In genomic region chr9:101635473-101635872, GRCh38 we compare ENCODE assay signal across 20 cellular contexts. TPM values are rescaled to one million over a fixed set of nuclear protein-coding genes. Genes with fewer than 3 reads are reported as not detected.
DNase-seq lines count a peak whose midpoint lies in the region; ATAC-seq, FAIRE-seq and TF ChIP-seq lines count a peak whose summit lies in the region.
"Had no signal": no experiment of that assay in that cellular context is flagged by ENCODE, and none has a peak within 500 bp of the region (broad histone marks: within the 10 kb centered on the region; RNA-seq: fewer than 3 reads in every experiment).

No MANE protein-coding gene starts in this region.

- POLR2A ChIA-PET in WTC11 (lab: Charles Lee) = no interaction called here

- H3K4me1 Mint-ChIP-seq in WTC11 = no peaks in the 10 kb centered on the region
- H3K4me1 Mint-ChIP-seq: B cell; CD4-positive, CD25-positive, alpha-beta regulatory T cell had no signal

- H3K4me3 Mint-ChIP-seq in WTC11 = no peak overlapping the region
- H3K4me3 Mint-ChIP-seq: B cell; CD4-positive, CD25-positive, alpha-beta regulatory T cell; T-helper 2 cell treated with Interferon-gamma antibody and Interleukin-4, amounts not matched to agents 5 μg/mL and 100 μg/mL, for 36 hours had no signal

- TF ChIP-seq CTCF in WTC11 (IDR thresholded peaks at IDR 0.05) = no peak

- H3K9me3 Mint-ChIP-seq in WTC11 = no peaks in the 10 kb centered on the region; the same call in 1 of the 2 replicates
- H3K9me3 Mint-ChIP-seq: CD4-positive, CD25-positive, alpha-beta regulatory T cell; T-helper 2 cell treated with Interferon-gamma antibody and Interleukin-4, amounts not matched to agents 5 μg/mL and 100 μg/mL, for 36 hours had no signal

- CTCF ChIA-PET in WTC11 (lab: Charles Lee) = interaction anchor here (0.8 to 1.0 kb wide), 3 partner anchors 9 to 186 kb away, joined by 3 to 4 read pairs (median 4); no protein-coding TSS in a partner anchor

- peak; percentile 53 for ATAC-seq in HG02981 (IDR thresholded peaks at IDR 0.05; ENCODE audit: unreplicated experiment)
- ATAC-seq in WTC11 = peak; percentile 71
- no peak for ATAC-seq in GM21737 (IDR thresholded peaks at IDR 0.05; ENCODE audit: unreplicated experiment)

- DNase-seq in DMS 273 (lab: John Stamatoyannopoulos, UW; ENCODE audit: unreplicated experiment) (peak; percentile 5), DMS 273 treated with DMSO at 0.1 percent for 48 hours (lab: John Stamatoyannopoulos, UW) (no peak), WTC11 (ENCODE audit: low spot score) (no peak), pons (ENCODE audit: low spot score) (no peak), UCSD-AML1 (lab: John Stamatoyannopoulos, UW; ENCODE audit: unreplicated experiment) (no peak), frontal cortex (ENCODE audit: low spot score in 2 of 2) (no peak)
- DNase-seq: Caco-2; CD4-positive, CD25-positive, alpha-beta regulatory T cell; KBM-7; NCI-H187 treated with DMSO at 0.1 percent for 48 hours; NCI-H226; NCI-H526; SHP77 treated with DMSO at 0.1 percent for 48 hours; SK-N-SH had no signal

- H3K36me3 Mint-ChIP-seq in WTC11 = no peaks in the 10 kb centered on the region
- H3K36me3 Mint-ChIP-seq: CD4-positive, CD25-positive, alpha-beta regulatory T cell had no signal

- H3K27me3 Mint-ChIP-seq in WTC11 (ENCODE audit: low read depth) = no peaks in the 10 kb centered on the region; the same call in 1 of the 2 replicates
- H3K27me3 Mint-ChIP-seq: B cell; CD4-positive, CD25-positive, alpha-beta regulatory T cell had no signal

- H3K27ac Mint-ChIP-seq in WTC11 = no peak overlapping the region
- H3K27ac Mint-ChIP-seq: B cell; CD4-positive, CD25-positive, alpha-beta regulatory T cell; T-helper 2 cell treated with Interferon-gamma antibody and Interleukin-4, amounts not matched to agents 5 μg/mL and 100 μg/mL, for 36 hours had no signal

- no peak for FAIRE-seq in frontal cortex (lab: Jason Lieb, UNC)

TF ChIP-seq in WTC11, 78 proteins besides CTCF, POLR2A, EP300 and RAD21:
- TF ChIP-seq ZNF532 (CRISPR knock-in tag; IDR thresholded peaks at IDR 0.05; ENCODE audit: borderline replicate concordance) (no peak), ZMAT4 (CRISPR knock-in tag; IDR thresholded peaks at IDR 0.05) (no peak)

RNA-seq across cellular contexts. Expression of gene PPP3R2, which starts 40.7 kb away (rescaled TPM):
- total RNA-seq in WTC11 (2021) = not detected in 3 replicates
- 0.41 TPM for total RNA-seq in frontal cortex
- total RNA-seq: A172; B cell; Caco-2; CD4-positive, CD25-positive, alpha-beta regulatory T cell; RPMI7951 had no signal
